In genomic region chr3:103453152-103453551, GRCh38 we compare ENCODE assay signal across 8 cellular contexts.
"Had no signal": no experiment of that assay in that cellular context is flagged by ENCODE, and none has a peak within 500 bp of the region (broad histone marks: within the 10 kb centered on the region; RNA-seq: fewer than 3 reads in every experiment).

No MANE protein-coding gene starts in this region.

- DNase-seq: GDM1, GF-D8 had no signal

- H3K4me3 ChIP-seq: GM12878 had no signal

- ATAC-seq: GM12878 had no signal

- FAIRE-seq: G401.6, GM12878, GM12891, GM12892, GM18507, GM19239 had no signal
